18 cellular contexts compared by ENCODE assay signal in the genomic region with DNA sequence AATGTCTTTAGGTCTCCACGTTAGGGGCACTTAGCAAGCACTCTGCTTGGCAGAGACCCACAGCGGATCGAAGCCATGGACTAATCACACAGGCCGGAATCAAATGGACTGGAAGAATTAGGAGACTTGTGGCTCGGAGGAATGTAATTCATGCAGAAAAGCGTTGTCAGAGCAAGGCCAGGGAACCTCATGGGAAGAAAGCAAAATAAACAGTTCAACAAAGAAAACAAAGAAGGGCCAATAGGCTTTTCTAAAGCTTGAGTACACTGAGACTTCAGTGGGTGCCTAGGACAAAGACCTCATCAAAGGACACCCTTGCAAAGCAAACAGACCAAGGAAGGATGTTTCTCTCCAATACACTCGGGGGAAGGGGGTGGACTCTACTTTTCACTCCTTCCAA.
A peak's percentile ranks its signal among the peaks of the same experiment; 100 is the strongest.
DNase-seq lines count a peak whose midpoint lies in the region; ATAC-seq and TF ChIP-seq lines count a peak whose summit lies in the region.
"Had no signal": no experiment of that assay in that cellular context is flagged by ENCODE, and none has a peak within 500 bp of the region (broad histone marks: within the 10 kb centered on the region; RNA-seq: fewer than 3 reads in every experiment).

No MANE protein-coding gene starts in this region.

- H3K9me3 ChIP-seq in T-helper 17 cell (ENCODE audit: control insufficient read depth, low read length, poor library complexity, severe bottlenecking) (no peaks in the 10 kb centered on the region), suprapubic skin (no peaks in the 10 kb centered on the region)
- H3K9me3 ChIP-seq: neutrophil had no signal

- no peaks in the 10 kb centered on the region for H3K4me1 Mint-ChIP-seq in T-helper 17 cell
- H3K4me1 Mint-ChIP-seq: memory B cell had no signal

- no peak overlapping the region for H3K4me3 ChIP-seq in suprapubic skin

- no peaks in the 10 kb centered on the region for H3K27me3 Mint-ChIP-seq in T-helper 17 cell

- no peaks in the 10 kb centered on the region for H3K36me3 ChIP-seq in suprapubic skin
- H3K36me3 ChIP-seq: neutrophil had no signal

- POLR2A ChIA-PET in HEK293T (lab: Yijun Ruan, JAX): no interaction called here

- no peak for TF ChIP-seq EP300 in suprapubic skin (IDR thresholded peaks at IDR 0.05)

- no peaks in the 10 kb centered on the region for H3K36me3 Mint-ChIP-seq in T-helper 17 cell (ENCODE audit: low read depth)
- H3K36me3 Mint-ChIP-seq: CD8-positive, alpha-beta T cell; memory B cell had no signal

- intact Hi-C loops in sciatic nerve (cut with DNase I): no loop called here

- DNase-seq in HEK293T (ENCODE audit: extremely low spot score) (peak; percentile 21), caudate nucleus (lab: John Stamatoyannopoulos, UW) (peak in 8 of 61 donors; percentile 8 to 71 (median 29)), iris pigment epithelial cell (ENCODE audit: low read depth) (peak; percentile 83), sciatic nerve (ENCODE audit: low spot score) (no peak), T-helper 17 cell (no peak), NCI-H774 (lab: John Stamatoyannopoulos, UW) (no peak), suprapubic skin (ENCODE audit: low spot score in 2 of 2) (no peak), NCI-H1105 treated with DMSO at 0.1 percent for 48 hours (lab: John Stamatoyannopoulos, UW) (no peak)
- DNase-seq: activated CD8-positive, alpha-beta memory T cell treated with anti-CD3 and anti-CD28 coated beads, Interleukin-2, amount 50 U/mL, for 4 hours; activated naive CD4-positive, alpha-beta T cell; CD8-positive, alpha-beta T cell; cortex of kidney; EL; NCI-H187; NCI-H446; stimulated activated CD4-positive, alpha-beta T cell treated with anti-CD3 and anti-CD28 coated beads, Interleukin-2, amount 100 ng/mL, for 48 hours had no signal

- ATAC-seq in sciatic nerve (peak; percentile 71), T-helper 17 cell (no peak)
- ATAC-seq: CD8-positive, alpha-beta T cell had no signal

- no peak overlapping the region for H3K4me3 Mint-ChIP-seq in T-helper 17 cell
- H3K4me3 Mint-ChIP-seq: CD8-positive, alpha-beta T cell; memory B cell had no signal

- no peak for TF ChIP-seq POLR2A in suprapubic skin (IDR thresholded peaks at IDR 0.05)

- 74% methylated on average over 7 of the region's 7 CpGs for WGBS in suprapubic skin

- no peak overlapping the region for H3K27ac Mint-ChIP-seq in T-helper 17 cell
- H3K27ac Mint-ChIP-seq: CD8-positive, alpha-beta T cell; memory B cell had no signal

- no peak for TF ChIP-seq CTCF in suprapubic skin (IDR thresholded peaks at IDR 0.05)

- CTCF ChIA-PET in HEK293T (lab: Yijun Ruan, JAX): no interaction called here

- H3K4me1 ChIP-seq in suprapubic skin: peaks cover 17% of the 10 kb centered on the region

- H3K27ac ChIP-seq in caudate nucleus (ENCODE audit: low read depth, low read length) (peak overlapping the region; percentile 14), suprapubic skin (no peak overlapping the region)
- H3K27ac ChIP-seq: neutrophil had no signal

- no peaks in the 10 kb centered on the region for H3K27me3 ChIP-seq in suprapubic skin
- H3K27me3 ChIP-seq: neutrophil had no signal

TF ChIP-seq in HEK293T, 16 proteins besides CTCF, POLR2A, EP300 and RAD21:
- TF ChIP-seq L3MBTL2 (conservative IDR thresholded peaks at IDR 0.05): no peak
- no peak for TF ChIP-seq BHLHE40 (IDR thresholded peaks at IDR 0.05; ENCODE audit: borderline replicate concordance)
- TF ChIP-seq FOXM1 (IDR thresholded peaks at IDR 0.05; ENCODE audit: borderline replicate concordance): no peak
- no peak for TF ChIP-seq ARNT (IDR thresholded peaks at IDR 0.05)
- no peak for TF ChIP-seq HDGF (IDR thresholded peaks at IDR 0.05; ENCODE audit: borderline replicate concordance)
- TF ChIP-seq, protein P1, sequence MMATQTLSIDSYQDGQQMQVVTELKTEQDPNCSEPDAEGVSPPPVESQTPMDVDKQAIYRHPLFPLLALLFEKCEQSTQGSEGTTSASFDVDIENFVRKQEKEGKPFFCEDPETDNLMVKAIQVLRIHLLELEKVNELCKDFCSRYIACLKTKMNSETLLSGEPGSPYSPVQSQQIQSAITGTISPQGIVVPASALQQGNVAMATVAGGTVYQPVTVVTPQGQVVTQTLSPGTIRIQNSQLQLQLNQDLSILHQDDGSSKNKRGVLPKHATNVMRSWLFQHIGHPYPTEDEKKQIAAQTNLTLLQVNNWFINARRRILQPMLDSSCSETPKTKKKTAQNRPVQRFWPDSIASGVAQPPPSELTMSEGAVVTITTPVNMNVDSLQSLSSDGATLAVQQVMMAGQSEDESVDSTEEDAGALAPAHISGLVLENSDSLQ (IDR thresholded peaks at IDR 0.05): peak; percentile 56; the same call in 1 of the 2 replicates

Comparison
In these comparisons a context has a peak if more than half of its experiments do, and no peak if none do; other contexts are left out.
1. DNase-seq: peak in HEK293T (single experiment) and iris pigment epithelial cell (single experiment); none in sciatic nerve (single experiment), T-helper 17 cell (0 of 3), NCI-H774 (single experiment), suprapubic skin (0 of 2) and NCI-H1105 treated with DMSO at 0.1 percent for 48 hours (single experiment).